Comparison of ENCODE assay signal across 12 cellular contexts in the genomic region with DNA sequence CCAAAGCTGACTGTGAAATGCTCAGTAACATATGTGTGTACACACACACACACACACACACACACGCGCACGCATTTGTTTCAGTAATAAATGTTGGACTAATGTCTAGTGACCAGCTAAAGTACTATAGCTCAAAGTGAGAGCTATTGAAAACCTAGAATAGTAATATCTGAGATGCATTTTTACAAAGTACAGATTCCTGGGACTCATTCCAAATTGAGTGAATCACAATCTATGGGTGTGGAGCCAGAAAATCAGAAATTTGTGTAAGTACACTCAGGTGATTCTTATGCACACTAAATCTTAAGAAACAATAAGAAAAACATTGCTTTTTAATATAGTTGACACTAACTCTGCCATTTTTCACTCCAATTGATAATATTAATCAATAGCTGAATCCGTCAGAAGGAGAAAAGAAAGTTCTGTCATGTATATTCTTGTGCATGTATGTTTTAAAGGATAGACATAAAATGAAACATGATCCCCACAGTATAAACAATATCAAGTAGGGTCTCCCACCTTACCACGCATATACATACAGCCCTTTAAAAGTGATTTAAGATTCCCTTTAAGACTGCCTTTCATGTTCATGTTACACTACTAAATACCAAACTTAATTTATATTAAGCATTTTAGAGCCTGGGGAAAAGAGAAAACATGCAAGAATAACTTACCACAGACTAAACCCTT.
DNase-seq lines count a peak whose midpoint lies in the region; ATAC-seq and TF ChIP-seq lines count a peak whose summit lies in the region.
"Had no signal": no experiment of that assay in that cellular context is flagged by ENCODE, and none has a peak within 500 bp of the region (broad histone marks: within the 10 kb centered on the region; RNA-seq: fewer than 3 reads in every experiment).

No MANE protein-coding gene starts in this region.

- no peak for TF ChIP-seq CTCF in CD14-positive monocyte (IDR thresholded peaks at IDR 0.05)
- TF ChIP-seq CTCF in epithelial cell of esophagus (IDR thresholded peaks at IDR 0.05; ENCODE audit: insufficient read depth, low read depth, low read length, missing control alignments) = no peak

- H3K4me3 ChIP-seq in epithelial cell of esophagus (ENCODE audit: low read length) = no peak overlapping the region

- peaks cover 31 to 53% of the 10 kb centered on the region in 2 donors for H3K36me3 Mint-ChIP-seq in CD14-positive monocyte

- H3K4me1 Mint-ChIP-seq in CD14-positive monocyte = peaks cover 8% of the 10 kb centered on the region

- H3K9me3 Mint-ChIP-seq in CD14-positive monocyte = no peaks in the 10 kb centered on the region
- H3K9me3 Mint-ChIP-seq: CD4-positive, alpha-beta T cell had no signal

- ATAC-seq in HG03442 (IDR thresholded peaks at IDR 0.05; ENCODE audit: unreplicated experiment) = no peak
- ATAC-seq in HG03521 (IDR thresholded peaks at IDR 0.05; ENCODE audit: unreplicated experiment) = no peak

- no peaks in the 10 kb centered on the region for H3K27me3 Mint-ChIP-seq in CD14-positive monocyte (ENCODE audit: low read depth in 3 of 3)
- H3K27me3 Mint-ChIP-seq: CD4-positive, alpha-beta T cell had no signal

- no peak overlapping the region for H3K4me3 Mint-ChIP-seq in CD14-positive monocyte
- H3K4me3 Mint-ChIP-seq: CD4-positive, alpha-beta T cell had no signal

- peak overlapping the region in 4 of 7 donors; percentile 2 to 68 (median 57) for H3K27ac Mint-ChIP-seq in CD14-positive monocyte
- H3K27ac Mint-ChIP-seq: CD4-positive, alpha-beta T cell had no signal

- intact Hi-C loops in CD14-positive monocyte (cut with micrococcal nuclease) = no loop called here

- DNase-seq in CD14-positive monocyte (ENCODE audit: low spot score) (no peak), LHCN-M2 (ENCODE audit: low read depth) (peak; percentile 43), epithelial cell of esophagus (ENCODE audit: low read depth) (peak; percentile 74), myocyte (ENCODE audit: low read depth) (peak; percentile 1), SK-N-DZ (ENCODE audit: low spot score) (no peak), cerebellar nuclear complex (lab: John Stamatoyannopoulos, UW) (no peak)
- DNase-seq: CD4-positive, alpha-beta T cell; GF-D8; NCI-H1092 treated with DMSO at 0.1 percent for 48 hours; SHP77 treated with DMSO at 0.1 percent for 48 hours had no signal

Comparison
In these comparisons a context has a peak if more than half of its experiments do, and no peak if none do; other contexts are left out.
1. DNase-seq: peak in LHCN-M2 (single experiment), epithelial cell of esophagus (single experiment) and myocyte (single experiment); none in CD14-positive monocyte (single experiment), SK-N-DZ (single experiment) and cerebellar nuclear complex (0 of 2).